8 cellular contexts compared by ENCODE assay signal in the genomic region with DNA sequence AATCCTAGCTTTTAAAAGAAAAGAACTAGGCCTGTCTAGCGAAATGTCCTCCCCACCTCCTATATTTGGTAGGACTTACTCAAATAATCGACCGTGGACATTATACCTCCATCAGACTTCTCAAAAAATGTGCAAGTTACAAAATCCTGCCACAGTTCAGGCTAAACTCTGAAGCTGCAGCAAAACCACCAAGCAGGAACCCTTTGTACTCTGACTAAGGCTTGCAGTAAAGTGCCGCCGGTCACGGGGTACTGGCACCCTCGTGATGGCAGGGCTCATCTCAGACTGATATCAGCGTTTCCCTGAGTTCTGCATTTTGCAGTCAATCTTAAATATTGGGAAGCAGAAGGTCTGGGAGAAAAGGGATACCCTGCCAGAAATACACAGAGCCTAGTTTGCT. TPM values are rescaled to one million over a fixed set of nuclear protein-coding genes. Genes with fewer than 3 reads are reported as not detected.
A peak's percentile ranks its signal among the peaks of the same experiment; 100 is the strongest.
DNase-seq lines count a peak whose midpoint lies in the region; ATAC-seq and TF ChIP-seq lines count a peak whose summit lies in the region.

No MANE protein-coding gene starts in this region.

- DNase-seq in DND-41 (peak; percentile 74), activated B cell treated with CpG ODN at 0.5 μM for 24 hours (no peak), neural crest cell (ENCODE audit: low read depth, low spot score) (no peak), aorta (peak; percentile 80 to 89), NCI-H2171 (lab: John Stamatoyannopoulos, UW) (no peak)
- DNase-seq in effector memory CD8-positive, alpha-beta T cell: no peak

- no peaks in the 10 kb centered on the region for H3K9me3 Mint-ChIP-seq in activated B cell treated with CpG ODN at 0.5 μM for 24 hours
- no peaks in the 10 kb centered on the region for H3K9me3 Mint-ChIP-seq in effector memory CD8-positive, alpha-beta T cell
- no peaks in the 10 kb centered on the region for H3K9me3 Mint-ChIP-seq in neural crest cell

- H3K4me2 ChIP-seq in DND-41 (ENCODE audit: insufficient read depth, low read length): 0 out of 2 replicates have a peak overlapping the region, but pooled peaks have one; percentile 34

- H3K9me3 ChIP-seq in DND-41 (ENCODE audit: insufficient read depth, low read length, severe bottlenecking) (no peaks in the 10 kb centered on the region), aorta (ENCODE audit: control insufficient read depth, low read length) (no peaks in the 10 kb centered on the region)

- no peaks in the 10 kb centered on the region for H3K27me3 ChIP-seq in DND-41 (ENCODE audit: insufficient read depth, low read length, poor library complexity)
- no peaks in the 10 kb centered on the region for H3K27me3 ChIP-seq in aorta (ENCODE audit: control insufficient read depth in 1 of 2, insufficient read depth in 2 of 2, low read length in 1 of 2)

- H2AFZ ChIP-seq in DND-41 (ENCODE audit: low read depth, low read length): no peak overlapping the region

- TF ChIP-seq CTCF in DND-41 (IDR thresholded peaks at IDR 0.05; ENCODE audit: borderline replicate concordance, extremely low read depth, low read length, poor library complexity, severe bottlenecking) (no peak), activated B cell treated with CpG ODN at 0.5 μM for 24 hours (IDR thresholded peaks at IDR 0.05) (no peak), neural crest cell (conservative IDR thresholded peaks at IDR 0.05) (no peak)

- H3K36me3 ChIP-seq in DND-41 (ENCODE audit: insufficient read depth, low read length) (peaks cover 44% of the 10 kb centered on the region), aorta (ENCODE audit: control insufficient read depth in 1 of 2, insufficient read depth in 2 of 2, low read length in 1 of 2) (peaks cover 0 to 5% of the 10 kb centered on the region in 2 donors)

- peak overlapping the region; percentile 21; the same call in 1 of the 2 replicates for H3K9ac ChIP-seq in DND-41 (ENCODE audit: low read depth, low read length)

- POLR2A ChIA-PET in activated B cell treated with CpG ODN at 0.5 μM for 24 hours (lab: Charles Lee): interaction anchor here (0.6 to 1.4 kb wide), 4 partner anchors 12 to 245 kb away, joined by 3 to 4 read pairs (median 3); a partner anchor contains a TSS

- H3K79me2 ChIP-seq in DND-41 (ENCODE audit: insufficient read depth, low read length): peaks cover 68% of the 10 kb centered on the region

- intact Hi-C loops in activated B cell treated with CpG ODN at 0.5 μM for 24 hours (cut with micrococcal nuclease): loop anchor here (2.0 kb wide), 1 partner anchor 16 kb away; no protein-coding TSS in a partner anchor
- intact Hi-C loops in aorta (cut with DNase I): no loop called here

- H3K36me3 Mint-ChIP-seq in activated B cell treated with CpG ODN at 0.5 μM for 24 hours (ENCODE audit: low read depth) (peaks cover 35% of the 10 kb centered on the region), neural crest cell (ENCODE audit: low read depth) (peaks cover 6% of the 10 kb centered on the region)
- H3K36me3 Mint-ChIP-seq in effector memory CD8-positive, alpha-beta T cell (ENCODE audit: insufficient read depth): peaks cover 36% of the 10 kb centered on the region

- 38 to 44% methylated on average over 8 of the region's 8 CpGs for WGBS in aorta, 2 donors

- H3K4me3 ChIP-seq in DND-41 (ENCODE audit: low read depth in 1 of 2, low read length in 2 of 2) (no peak overlapping the region), aorta (ENCODE audit: low read length in 2 of 2) (no peak overlapping the region)

- CTCF ChIA-PET in activated B cell treated with CpG ODN at 0.5 μM for 24 hours (lab: Charles Lee): interaction anchor here (0.9 kb wide), 1 partner anchor 19 kb away, joined by 4 read pairs; no protein-coding TSS in a partner anchor

- H3K4me1 Mint-ChIP-seq in activated B cell treated with CpG ODN at 0.5 μM for 24 hours (peaks cover 14% of the 10 kb centered on the region), neural crest cell (peaks cover 46% of the 10 kb centered on the region)
- peaks cover 5 to 7% of the 10 kb centered on the region in 2 donors for H3K4me1 Mint-ChIP-seq in effector memory CD8-positive, alpha-beta T cell (ENCODE audit: low read depth in 2 of 2)

- peaks cover 19% of the 10 kb centered on the region; the same call in 1 of the 2 replicates for H4K20me1 ChIP-seq in DND-41 (ENCODE audit: insufficient read depth, low read length)

- H3K27ac Mint-ChIP-seq in activated B cell treated with CpG ODN at 0.5 μM for 24 hours (peak overlapping the region; percentile 63), neural crest cell (ENCODE audit: unreplicated experiment) (peak overlapping the region; percentile 27)
- peak overlapping the region; percentile 53 for H3K27ac Mint-ChIP-seq in effector memory CD8-positive, alpha-beta T cell

- H3K27me3 Mint-ChIP-seq in activated B cell treated with CpG ODN at 0.5 μM for 24 hours (no peaks in the 10 kb centered on the region), neural crest cell (ENCODE audit: low read depth) (no peaks in the 10 kb centered on the region)
- H3K27me3 Mint-ChIP-seq in effector memory CD8-positive, alpha-beta T cell: no peaks in the 10 kb centered on the region

- peak; percentile 100 for ATAC-seq in DND-41 (ENCODE audit: insufficient read depth, low read depth)
- ATAC-seq in activated B cell treated with CpG ODN at 0.5 μM for 24 hours (ENCODE audit: low read depth): peak; percentile 68
- ATAC-seq in effector memory CD8-positive, alpha-beta T cell (replicated peaks): peak; percentile 64
- peak; percentile 60 for ATAC-seq in aorta (ENCODE audit: low FRiP score)
- no peak for ATAC-seq in HG03175 (IDR thresholded peaks at IDR 0.05; ENCODE audit: unreplicated experiment)
- no peak for ATAC-seq in GM18907 (IDR thresholded peaks at IDR 0.05; ENCODE audit: unreplicated experiment)

- H3K4me1 ChIP-seq in DND-41 (ENCODE audit: insufficient read depth, low read length): peaks cover 10% of the 10 kb centered on the region
- no peaks in the 10 kb centered on the region for H3K4me1 ChIP-seq in aorta (ENCODE audit: control insufficient read depth in 1 of 2, insufficient read depth in 2 of 2, low read length in 2 of 2)

- H3K27ac ChIP-seq in DND-41 (ENCODE audit: low read length) (peak overlapping the region; percentile 45), aorta (ENCODE audit: low read depth in 1 of 2, low read length in 2 of 2) (no peak overlapping the region)

- peak overlapping the region; percentile 63 for H3K4me3 Mint-ChIP-seq in activated B cell treated with CpG ODN at 0.5 μM for 24 hours
- H3K4me3 Mint-ChIP-seq in effector memory CD8-positive, alpha-beta T cell: no peak overlapping the region
- no peak overlapping the region for H3K4me3 Mint-ChIP-seq in neural crest cell

RNA-seq across cellular contexts. Expression of a gene that starts 17.1 kb away (rescaled TPM):
- total RNA-seq in activated B cell treated with CpG ODN at 0.5 μM for 24 hours: 32.3 and 44.6 TPM in 2 replicates
- 50.4 and 51.4 TPM in 2 replicates for total RNA-seq in neural crest cell
- total RNA-seq in aorta: 10 to 100 TPM; 71.9 to 97.2 TPM
- polyA plus RNA-seq in aorta: 10 to 100 TPM; 11.1 to 20.6 TPM

RNA-seq across cellular contexts. Expression of a gene that starts 39.1 kb away (rescaled TPM):
- total RNA-seq in activated B cell treated with CpG ODN at 0.5 μM for 24 hours (82.8 and 92.0 TPM in 2 replicates), neural crest cell (43.2 and 44.5 TPM in 2 replicates), aorta (10 to 100 TPM; 32.6 to 62.3 TPM)
- 10 to 100 TPM; 52.6 to 59.6 TPM for polyA plus RNA-seq in aorta

RNA-seq across cellular contexts. Expression of a gene that starts 56.7 kb away (rescaled TPM):
- total RNA-seq in activated B cell treated with CpG ODN at 0.5 μM for 24 hours: not detected in 2 replicates
- total RNA-seq in neural crest cell: not detected in 2 replicates
- total RNA-seq in aorta: not detected
- polyA plus RNA-seq in aorta: not detected

Comparison
In these comparisons a context has a peak if more than half of its experiments do, and no peak if none do; other contexts are left out.
1. ATAC-seq: peak in DND-41 (single experiment), activated B cell treated with CpG ODN at 0.5 μM for 24 hours (single experiment), effector memory CD8-positive, alpha-beta T cell (single experiment) and aorta (single experiment); none in HG03175 (single experiment) and GM18907 (single experiment).
2. DNase-seq: peak in DND-41 (single experiment) and aorta (2 of 2); none in activated B cell treated with CpG ODN at 0.5 μM for 24 hours (single experiment), effector memory CD8-positive, alpha-beta T cell (0 of 3), neural crest cell (single experiment) and NCI-H2171 (single experiment).
3. Peak in every context shown above with its lines, with median percentiles within 50 percentile points of each other: H3K27ac Mint-ChIP-seq.